In the genomic region with DNA sequence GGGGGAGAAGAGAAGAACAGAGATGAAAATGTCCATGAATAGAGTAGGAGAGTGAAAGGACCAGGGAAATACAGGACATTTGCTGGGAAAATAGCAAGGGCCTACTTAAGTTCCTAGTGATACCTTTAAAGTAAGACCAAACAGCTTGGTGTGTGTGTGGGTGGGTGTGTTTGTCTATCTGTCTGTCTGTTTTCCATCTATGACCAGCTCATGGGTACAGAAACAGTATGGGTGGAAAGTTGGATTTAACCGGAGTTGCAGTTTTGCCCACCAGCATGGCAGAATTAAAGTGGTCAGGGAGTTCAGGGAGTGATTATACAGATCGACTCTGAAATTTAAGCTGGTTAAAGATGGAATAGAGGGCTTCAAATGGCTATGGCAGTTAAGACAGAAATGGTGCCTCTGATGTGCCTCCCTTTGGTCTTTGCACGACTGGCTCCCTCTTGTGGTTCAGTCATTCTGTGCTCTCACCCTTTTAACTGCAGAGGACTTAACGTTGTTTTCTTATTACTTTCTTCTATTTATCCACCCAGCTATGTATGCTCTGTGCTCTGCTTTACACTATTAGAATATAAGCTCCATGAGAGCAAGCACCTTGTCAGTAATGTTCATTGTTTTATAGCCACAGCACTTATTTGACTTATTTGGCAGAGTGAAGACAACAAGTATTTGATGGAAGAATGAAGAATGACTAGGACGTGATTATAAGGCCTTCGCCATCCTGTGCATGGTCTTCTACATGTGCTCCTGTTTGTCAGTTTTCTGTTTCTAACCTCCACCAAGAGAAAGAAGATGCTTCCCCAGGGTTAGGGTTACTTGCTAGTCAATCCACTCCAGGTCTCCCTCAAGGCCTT, we compare ENCODE assay signal across 8 cellular contexts.
DNase-seq lines count a peak whose midpoint lies in the region; ATAC-seq, FAIRE-seq and TF ChIP-seq lines count a peak whose summit lies in the region.

No MANE protein-coding gene starts in this region.

- intact Hi-C loops in OCI-LY7 (cut with micrococcal nuclease; ENCODE audit: unreplicated experiment), result loop anchor here (1.0 to 10.0 kb wide), 2 partner anchors 389 to 811 kb away; no protein-coding TSS in a partner anchor
- intact Hi-C loops in vagina (cut with DNase I), result loop anchor here (10.0 kb wide), 1 partner anchor 609 kb away; no protein-coding TSS in a partner anchor

- H4K20me1 ChIP-seq in OCI-LY7 (ENCODE audit: insufficient read depth, low read length) (no peaks in the 10 kb centered on the region), fibroblast of lung (ENCODE audit: control insufficient read depth, extremely low read depth, insufficient read depth, low read length) (no peaks in the 10 kb centered on the region), osteoblast (ENCODE audit: insufficient read depth, low read length) (no peaks in the 10 kb centered on the region)

- no peaks in the 10 kb centered on the region for H3K9me2 ChIP-seq in OCI-LY7 (ENCODE audit: insufficient read depth, low read length)

- no peak overlapping the region for H2AFZ ChIP-seq in OCI-LY7 (ENCODE audit: low read length)
- no peak overlapping the region for H2AFZ ChIP-seq in fibroblast of lung (ENCODE audit: low read length)
- no peak overlapping the region for H2AFZ ChIP-seq in osteoblast (ENCODE audit: low read length)

- H3K36me3 ChIP-seq in CD8-positive, alpha-beta memory T cell (ENCODE audit: insufficient read depth, low read length), result no peaks in the 10 kb centered on the region
- no peaks in the 10 kb centered on the region for H3K36me3 ChIP-seq in OCI-LY7 (ENCODE audit: insufficient read depth, low read length)
- H3K36me3 ChIP-seq in fibroblast of lung (ENCODE audit: control insufficient read depth, insufficient read depth, low read length), result no peaks in the 10 kb centered on the region
- H3K36me3 ChIP-seq in osteoblast (ENCODE audit: insufficient read depth, low read length), result no peaks in the 10 kb centered on the region
- H3K36me3 ChIP-seq in vagina, result no peaks in the 10 kb centered on the region

- no peak overlapping the region for H3K9ac ChIP-seq in fibroblast of lung (ENCODE audit: insufficient read depth, low read length)

- peak overlapping the region in 2 of 8 donors; percentile 43 to 60 for H3K27ac Mint-ChIP-seq in CD8-positive, alpha-beta memory T cell

- peak; percentile 93 for TF ChIP-seq CTCF in OCI-LY7 (conservative IDR thresholded peaks at IDR 0.05; ENCODE audit: low read length)
- TF ChIP-seq CTCF in fibroblast of lung (conservative IDR thresholded peaks at IDR 0.05 in 1 of 2, IDR thresholded peaks at IDR 0.05 in 1 of 2; ENCODE audit: low read depth in 1 of 2, low read length in 2 of 2), result peak; percentile 84 to 89
- TF ChIP-seq CTCF in osteoblast (IDR thresholded peaks at IDR 0.05; ENCODE audit: extremely low read depth, low read depth, low read length), result peak; percentile 77
- TF ChIP-seq CTCF in vagina (IDR thresholded peaks at IDR 0.05), result peak in 2 of 3 experiments; percentile 9 to 72

- peaks cover 6% of the 10 kb centered on the region for H3K4me1 ChIP-seq in CD8-positive, alpha-beta memory T cell (ENCODE audit: insufficient read depth, low read length)
- H3K4me1 ChIP-seq in OCI-LY7 (ENCODE audit: insufficient read depth, low read length, poor library complexity, severe bottlenecking), result no peaks in the 10 kb centered on the region
- H3K4me1 ChIP-seq in fibroblast of lung (ENCODE audit: control insufficient read depth, extremely low read depth, insufficient read depth, low read length), result no peaks in the 10 kb centered on the region
- H3K4me1 ChIP-seq in osteoblast (ENCODE audit: insufficient read depth, low read length), result no peaks in the 10 kb centered on the region
- no peaks in the 10 kb centered on the region for H3K4me1 ChIP-seq in vagina

- BruUV-seq in OCI-LY7 (replicated peaks; lab: Mats Ljungman, UMichigan), result no TSS peak

- peak; percentile 39 to 78 (median 66) for DNase-seq in CD8-positive, alpha-beta memory T cell
- DNase-seq in HTR-8/SVneo (ENCODE audit: insufficient read length, low spot score) (peak; percentile 56), OCI-LY7 (ENCODE audit: low spot score) (peak; percentile 78), activated T-cell treated with anti-CD3 and anti-CD28 coated beads for 4 hours (peak; percentile 49), fibroblast of lung (ENCODE audit: low read depth in 2 of 2) (peak; percentile 42 to 76), osteoblast (ENCODE audit: insufficient read length, low spot score, missing footprints) (peak; percentile 72), vagina (ENCODE audit: extremely low spot score in 2 of 2) (peak in 1 of 2 donors; percentile 71)

- no peak for TF ChIP-seq POLR2A in vagina (IDR thresholded peaks at IDR 0.05)

- H3K9me3 Mint-ChIP-seq in CD8-positive, alpha-beta memory T cell, result no peaks in the 10 kb centered on the region

- POLR2A ChIA-PET in CD8-positive, alpha-beta memory T cell (lab: Charles Lee), result interaction anchor here (1.4 kb wide), 1 partner anchor 9 kb away, joined by 6 read pairs; no protein-coding TSS in a partner anchor
- POLR2A ChIA-PET in OCI-LY7 (lab: Charles Lee), result interaction anchor here (0.9 to 1.4 kb wide), 5 partner anchors 9 to 612 kb away, joined by 3 to 4 read pairs (median 3); no protein-coding TSS in a partner anchor

- peak overlapping the region in 1 of 7 donors; percentile 2 for H3K4me3 Mint-ChIP-seq in CD8-positive, alpha-beta memory T cell

- H3K9me3 ChIP-seq in CD8-positive, alpha-beta memory T cell (ENCODE audit: low read length), result no peaks in the 10 kb centered on the region
- no peaks in the 10 kb centered on the region for H3K9me3 ChIP-seq in OCI-LY7 (ENCODE audit: low read length)
- H3K9me3 ChIP-seq in fibroblast of lung (ENCODE audit: control insufficient read depth, insufficient read depth, low read depth, low read length), result no peaks in the 10 kb centered on the region
- H3K9me3 ChIP-seq in osteoblast (ENCODE audit: low read depth, low read length), result no peaks in the 10 kb centered on the region
- H3K9me3 ChIP-seq in vagina, result no peaks in the 10 kb centered on the region

- no peaks in the 10 kb centered on the region for H3K36me3 Mint-ChIP-seq in CD8-positive, alpha-beta memory T cell

- H3K27me3 ChIP-seq in CD8-positive, alpha-beta memory T cell (ENCODE audit: insufficient read depth, low read length, poor library complexity, severe bottlenecking), result no peaks in the 10 kb centered on the region
- H3K27me3 ChIP-seq in fibroblast of lung (ENCODE audit: control insufficient read depth, insufficient read depth, low read length) (no peaks in the 10 kb centered on the region), osteoblast (ENCODE audit: insufficient read depth, low read length) (peaks cover 7% of the 10 kb centered on the region), vagina (no peaks in the 10 kb centered on the region)

- no peak overlapping the region for H3K27ac ChIP-seq in CD8-positive, alpha-beta memory T cell (ENCODE audit: low read depth, low read length)
- H3K27ac ChIP-seq in OCI-LY7 (ENCODE audit: low read depth, low read length, poor library complexity, severe bottlenecking) (no peak overlapping the region), fibroblast of lung (ENCODE audit: insufficient read depth, low read length) (no peak overlapping the region), osteoblast (ENCODE audit: low read depth, low read length) (no peak overlapping the region), vagina (no peak overlapping the region)

- no peak overlapping the region for H3K4me3 ChIP-seq in CD8-positive, alpha-beta memory T cell (ENCODE audit: low read length)
- no peak overlapping the region for H3K4me3 ChIP-seq in OCI-LY7 (ENCODE audit: low read depth, low read length, poor library complexity, severe bottlenecking)
- no peak overlapping the region for H3K4me3 ChIP-seq in fibroblast of lung (replicated peaks in 1 of 4; ENCODE audit: control extremely low read depth in 1 of 4, insufficient read depth in 1 of 4, low read depth in 3 of 4, low read length in 4 of 4)
- H3K4me3 ChIP-seq in osteoblast (ENCODE audit: insufficient read depth, low read length), result no peak overlapping the region
- no peak overlapping the region for H3K4me3 ChIP-seq in vagina

- peaks cover 6 to 20% (median 20%) of the 10 kb centered on the region in 3 donors for H3K4me1 Mint-ChIP-seq in CD8-positive, alpha-beta memory T cell

- peak; percentile 74 for ATAC-seq in GM19463 (IDR thresholded peaks at IDR 0.05; ENCODE audit: unreplicated experiment)

- H3K79me2 ChIP-seq in OCI-LY7 (ENCODE audit: insufficient read depth, low read depth, low read length) (no peaks in the 10 kb centered on the region), fibroblast of lung (ENCODE audit: control insufficient read depth, insufficient read depth, low read length) (no peaks in the 10 kb centered on the region), osteoblast (ENCODE audit: insufficient read depth, low read length) (no peaks in the 10 kb centered on the region)

- no peak overlapping the region for H3K4me2 ChIP-seq in OCI-LY7 (ENCODE audit: low read length)
- H3K4me2 ChIP-seq in fibroblast of lung (ENCODE audit: extremely low read depth, insufficient read depth, low read length), result no peak overlapping the region
- H3K4me2 ChIP-seq in osteoblast (ENCODE audit: insufficient read depth, low read length), result no peak overlapping the region

- H3K27me3 Mint-ChIP-seq in CD8-positive, alpha-beta memory T cell, result peaks cover 0 to 12% of the 10 kb centered on the region in 2 donors

- FAIRE-seq in HTR-8/SVneo (lab: Jason Lieb, UNC), result no peak

- CTCF ChIA-PET in CD8-positive, alpha-beta memory T cell (lab: Charles Lee), result interaction anchor here (0.7 to 6.9 kb wide), 32 partner anchors 13 to 344 kb away, joined by 3 to 116 read pairs (median 3); no protein-coding TSS in a partner anchor
- CTCF ChIA-PET in OCI-LY7 (lab: Charles Lee; ENCODE audit: unreplicated experiment), result interaction anchor here (0.9 to 1.0 kb wide), 2 partner anchors 12 to 27 kb away, joined by 3 read pairs; no protein-coding TSS in a partner anchor

Comparison
In these comparisons a context has a peak if more than half of its experiments do, and no peak if none do; other contexts are left out.
1. CTCF ChIP-seq: peak in every context shown above with its lines; median percentile 93 in OCI-LY7; 86 in fibroblast of lung; 77 in osteoblast; 40 in vagina.